ENCODE assay signal across 21 cellular contexts in the genomic region with DNA sequence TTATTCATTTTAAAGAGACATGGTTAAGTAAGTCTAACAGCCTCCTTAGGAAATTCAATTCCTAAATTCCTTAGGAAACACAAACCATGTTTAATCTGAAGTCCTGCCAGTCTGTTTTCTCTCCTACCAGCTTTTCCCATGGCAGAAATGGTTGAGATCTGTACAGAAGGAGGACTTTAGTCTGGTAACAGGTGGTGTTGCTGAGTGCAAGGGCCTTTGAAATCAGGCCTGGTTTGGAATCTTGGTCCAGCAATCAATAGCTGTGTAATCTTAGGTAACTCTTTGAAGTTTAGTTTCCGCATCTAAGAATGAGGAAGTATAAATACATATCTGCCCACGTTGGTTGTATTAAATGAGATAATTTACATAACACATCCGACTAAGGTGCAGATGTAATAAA.
"Had no signal": no experiment of that assay in that cellular context is flagged by ENCODE, and none has a peak within 500 bp of the region (broad histone marks: within the 10 kb centered on the region; RNA-seq: fewer than 3 reads in every experiment).

No MANE protein-coding gene starts in this region.

- H3K27ac ChIP-seq: brain microvascular endothelial cell, epithelial cell of prostate, upper lobe of left lung had no signal

- FAIRE-seq: TTC549 had no signal

- H3K4me3 ChIP-seq: smooth muscle cell, upper lobe of left lung had no signal

- H3K9me3 ChIP-seq: upper lobe of left lung had no signal

- ATAC-seq: activated CD8-positive, alpha-beta T cell treated with anti-CD3 and anti-CD28 coated beads for 36 hours; activated T-cell treated with anti-CD3 and anti-CD28 coated beads, Interleukin-2, amount 50 U/mL, for 72 hours; natural killer cell treated with Interleukin-12 subunit alpha and Interleukin-12 subunit beta and Interleukin-15 and Interleukin-18, amount 100 ng/mL, for 72 hours; stimulated activated naive CD8-positive, alpha-beta T cell treated with anti-CD3 and anti-CD28 coated beads, Interleukin-15, Interleukin-2, amounts not matched to agents 100 U/mL and 50 U/mL, for 24 hours; WTC11 had no signal

- H3K36me3 ChIP-seq: brain microvascular endothelial cell, upper lobe of left lung had no signal

- DNase-seq: activated CD4-positive, alpha-beta T cell treated with anti-CD3 and anti-CD28 coated beads for 4 hours; activated CD8-positive, alpha-beta T cell treated with anti-CD3 and anti-CD28 coated beads for 36 hours; activated naive CD8-positive, alpha-beta T cell treated with anti-CD3 and anti-CD28 coated beads for 36 hours; activated T-cell treated with anti-CD3 and anti-CD28 coated beads, Interleukin-2, amount 50 U/mL, for 72 hours; anterior cingulate cortex; brain microvascular endothelial cell; cerebellar nuclear complex; dermis blood vessel endothelial cell; foreskin melanocyte; head of caudate nucleus; mammary epithelial cell; posterior cingulate gyrus; retina; stimulated activated naive CD8-positive, alpha-beta T cell treated with anti-CD3 and anti-CD28 coated beads, Interleukin-15, Interleukin-2, amounts not matched to agents 100 U/mL and 50 U/mL, for 24 hours; T-helper 2 cell; upper lobe of left lung had no signal

- H3K27me3 ChIP-seq: brain microvascular endothelial cell, upper lobe of left lung had no signal
